In genomic region chr12:121514184-121514742, GRCh38 we compare ENCODE assay signal across 10 cellular contexts.
DNase-seq lines count a peak whose midpoint lies in the region; ATAC-seq and TF ChIP-seq lines count a peak whose summit lies in the region.
"Had no signal": no experiment of that assay in that cellular context is flagged by ENCODE, and none has a peak within 500 bp of the region (broad histone marks: within the 10 kb centered on the region; RNA-seq: fewer than 3 reads in every experiment).

No MANE protein-coding gene starts in this region.

- peak overlapping the region; percentile 35 for H3K27ac ChIP-seq in C4-2B

- H3K4me3 Mint-ChIP-seq in activated naive CD8-positive, alpha-beta T cell treated with anti-CD3 and anti-CD28 coated beads for 36 hours = no peak overlapping the region

- H3K27me3 Mint-ChIP-seq in activated naive CD8-positive, alpha-beta T cell treated with anti-CD3 and anti-CD28 coated beads for 36 hours = no peaks in the 10 kb centered on the region

- peaks cover 7% of the 10 kb centered on the region for H3K36me3 Mint-ChIP-seq in activated naive CD8-positive, alpha-beta T cell treated with anti-CD3 and anti-CD28 coated beads for 36 hours

- peaks cover 7% of the 10 kb centered on the region for H3K4me1 Mint-ChIP-seq in activated naive CD8-positive, alpha-beta T cell treated with anti-CD3 and anti-CD28 coated beads for 36 hours

- no peak for DNase-seq in activated naive CD8-positive, alpha-beta T cell treated with anti-CD3 and anti-CD28 coated beads for 36 hours
- no peak for DNase-seq in T-helper 9 cell
- no peak for DNase-seq in H4 (ENCODE audit: low spot score)
- DNase-seq in hippocampal formation (lab: John Stamatoyannopoulos, UW) = no peak
- DNase-seq: mammary epithelial cell; stimulated activated CD4-positive, alpha-beta T cell treated with anti-CD3 and anti-CD28 coated beads, Interleukin-2, amount 100 ng/mL, for 48 hours had no signal

- peak overlapping the region; percentile 60 for H3K27ac Mint-ChIP-seq in activated naive CD8-positive, alpha-beta T cell treated with anti-CD3 and anti-CD28 coated beads for 36 hours

- TF ChIP-seq CTCF in C4-2B (conservative IDR thresholded peaks at IDR 0.05) = no peak

- H3K9me3 Mint-ChIP-seq in activated naive CD8-positive, alpha-beta T cell treated with anti-CD3 and anti-CD28 coated beads for 36 hours = no peaks in the 10 kb centered on the region

- ATAC-seq in GM19023 (IDR thresholded peaks at IDR 0.05; ENCODE audit: unreplicated experiment) (peak; percentile 43), HG03025 (IDR thresholded peaks at IDR 0.05; ENCODE audit: low FRiP score, unreplicated experiment) (peak; percentile 33), GM18873 (IDR thresholded peaks at IDR 0.05; ENCODE audit: low FRiP score, unreplicated experiment) (no peak)
